ENCODE assay signal across 1 cellular context in the genomic region with DNA sequence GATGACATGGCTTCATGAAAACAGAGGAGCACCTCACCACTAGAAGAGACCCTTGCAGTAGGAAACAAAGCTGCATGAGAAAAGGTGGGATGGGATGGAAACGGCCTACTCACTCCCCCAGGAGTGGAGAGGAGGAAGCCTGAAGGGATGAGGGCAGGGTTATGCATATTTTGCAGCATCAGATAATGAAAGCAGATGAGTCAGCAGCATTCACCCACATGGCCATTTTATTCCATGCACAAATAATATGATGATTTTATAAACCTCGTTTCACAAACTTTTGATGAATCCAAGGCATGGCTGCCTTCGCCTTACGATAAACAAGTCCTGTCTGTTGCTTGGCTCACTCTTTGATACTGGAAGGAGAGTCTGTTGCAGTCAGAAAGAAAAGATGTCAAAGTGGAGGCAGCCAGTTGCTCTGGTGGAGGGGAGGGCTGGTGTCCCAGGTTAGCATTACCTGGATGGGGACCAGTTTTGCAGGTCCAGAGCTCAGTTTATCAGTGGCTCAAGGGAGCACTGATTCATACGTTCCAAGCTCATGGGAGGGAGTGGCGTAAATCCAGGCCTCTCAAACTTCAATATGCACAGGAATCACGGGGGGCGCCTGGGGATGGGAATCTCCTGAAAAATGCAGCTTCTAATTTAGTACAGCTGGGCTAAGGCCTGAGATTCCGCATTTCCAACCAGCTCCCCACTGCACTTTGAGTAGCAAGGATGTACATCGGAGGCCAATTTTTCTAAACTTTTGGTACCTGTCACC.
TF ChIP-seq lines count a peak whose summit lies in the region.

No MANE protein-coding gene starts in this region.

TF ChIP-seq in HepG2, 621 proteins besides CTCF, POLR2A, EP300 and RAD21:
- TF ChIP-seq MAFK (conservative IDR thresholded peaks at IDR 0.05 in 1 of 2, IDR thresholded peaks at IDR 0.05 in 1 of 2; ENCODE audit: low read length in 2 of 2) (peak; percentile 77 to 85), ZNF629 (CRISPR knock-in tag; conservative IDR thresholded peaks at IDR 0.05) (no peak), MAFF (IDR thresholded peaks at IDR 0.05; ENCODE audit: low read depth, low read length) (peak; percentile 86)
